ENCODE assay signal across 6 cellular contexts in genomic region chr11:132878111-132878510, GRCh38.
"Had no signal": no experiment of that assay in that cellular context is flagged by ENCODE, and none has a peak within 500 bp of the region (broad histone marks: within the 10 kb centered on the region; RNA-seq: fewer than 3 reads in every experiment).

No MANE protein-coding gene starts in this region.

- H3K4me3 ChIP-seq: K562 had no signal

- ATAC-seq: HepG2, K562 had no signal

- H3K27ac ChIP-seq: HL-60 had no signal

- DNase-seq: IMR-90, KBM-7 had no signal

- FAIRE-seq: HepG2, HTR-8/SVneo, K562 had no signal
